In genomic region chr1:9589144-9589718, GRCh38 we compare ENCODE assay signal across 1 cellular context.
TF ChIP-seq lines count a peak whose summit lies in the region.

No MANE protein-coding gene starts in this region.

TF ChIP-seq in HepG2, 621 proteins besides CTCF, POLR2A, EP300 and RAD21:
- no peak for TF ChIP-seq HNF1A (IDR thresholded peaks at IDR 0.05; ENCODE audit: low read depth)
- no peak for TF ChIP-seq HNF1A (CRISPR knock-in tag; IDR thresholded peaks at IDR 0.05; ENCODE audit: borderline replicate concordance)
- TF ChIP-seq KDM2A (CRISPR knock-in tag; IDR thresholded peaks at IDR 0.05; ENCODE audit: borderline replicate concordance, low read depth), result peak; percentile 34
- peak; percentile 45; the same call in 1 of the 2 replicates for TF ChIP-seq TBX2 (CRISPR knock-in tag; IDR thresholded peaks at IDR 0.05; ENCODE audit: borderline replicate concordance)
- peak; percentile 23; the same call in 1 of the 2 replicates for TF ChIP-seq DMAP1 (CRISPR knock-in tag; IDR thresholded peaks at IDR 0.05)
- 0 out of 2 replicates have a peak, but pooled peaks have one; percentile 30 for TF ChIP-seq KDM5B (CRISPR knock-in tag; IDR thresholded peaks at IDR 0.05; ENCODE audit: borderline replicate concordance)
- 0 out of 2 replicates have a peak, but pooled peaks have one; percentile 35 for TF ChIP-seq ZSCAN31 (CRISPR knock-in tag; IDR thresholded peaks at IDR 0.05; ENCODE audit: low read depth)
- TF ChIP-seq FOXP1 (IDR thresholded peaks at IDR 0.05), result no peak
- TF ChIP-seq FOXP1 (CRISPR knock-in tag; IDR thresholded peaks at IDR 0.05), result no peak
- peak; percentile 58; the same call in 1 of the 2 replicates for TF ChIP-seq ZNF770 (CRISPR knock-in tag; IDR thresholded peaks at IDR 0.05)
- no peak for TF ChIP-seq ZNF660 (CRISPR knock-in tag; IDR thresholded peaks at IDR 0.05; ENCODE audit: borderline replicate concordance, low read depth)
- TF ChIP-seq RBFOX2 (IDR thresholded peaks at IDR 0.05; ENCODE audit: low read depth, low read length), result no peak
- TF ChIP-seq ZNF547 (CRISPR knock-in tag; IDR thresholded peaks at IDR 0.05), result no peak
- TF ChIP-seq SAP130 (CRISPR knock-in tag; IDR thresholded peaks at IDR 0.05; ENCODE audit: low read depth), result 0 out of 2 replicates have a peak, but pooled peaks have one; percentile 30
- TF ChIP-seq MTA1 (CRISPR knock-in tag; IDR thresholded peaks at IDR 0.05; ENCODE audit: borderline replicate concordance), result peak; percentile 22; the same call in 1 of the 2 replicates
- TF ChIP-seq AGO2 (optimal IDR thresholded peaks at IDR 0.05; ENCODE audit: low read depth, low read length), result peak; percentile 32
- TF ChIP-seq, protein P1, sequence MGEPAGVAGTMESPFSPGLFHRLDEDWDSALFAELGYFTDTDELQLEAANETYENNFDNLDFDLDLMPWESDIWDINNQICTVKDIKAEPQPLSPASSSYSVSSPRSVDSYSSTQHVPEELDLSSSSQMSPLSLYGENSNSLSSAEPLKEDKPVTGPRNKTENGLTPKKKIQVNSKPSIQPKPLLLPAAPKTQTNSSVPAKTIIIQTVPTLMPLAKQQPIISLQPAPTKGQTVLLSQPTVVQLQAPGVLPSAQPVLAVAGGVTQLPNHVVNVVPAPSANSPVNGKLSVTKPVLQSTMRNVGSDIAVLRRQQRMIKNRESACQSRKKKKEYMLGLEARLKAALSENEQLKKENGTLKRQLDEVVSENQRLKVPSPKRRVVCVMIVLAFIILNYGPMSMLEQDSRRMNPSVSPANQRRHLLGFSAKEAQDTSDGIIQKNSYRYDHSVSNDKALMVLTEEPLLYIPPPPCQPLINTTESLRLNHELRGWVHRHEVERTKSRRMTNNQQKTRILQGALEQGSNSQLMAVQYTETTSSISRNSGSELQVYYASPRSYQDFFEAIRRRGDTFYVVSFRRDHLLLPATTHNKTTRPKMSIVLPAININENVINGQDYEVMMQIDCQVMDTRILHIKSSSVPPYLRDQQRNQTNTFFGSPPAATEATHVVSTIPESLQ (CRISPR knock-in tag; conservative IDR thresholded peaks at IDR 0.05), result no peak
- peak; percentile 23; the same call in 1 of the 2 replicates for TF ChIP-seq ZNF772 (CRISPR knock-in tag; IDR thresholded peaks at IDR 0.05)
- TF ChIP-seq ZNF441 (CRISPR knock-in tag; IDR thresholded peaks at IDR 0.05; ENCODE audit: borderline replicate concordance), result 0 out of 2 replicates have a peak, but pooled peaks have one; percentile 17
- TF ChIP-seq, protein P2, sequence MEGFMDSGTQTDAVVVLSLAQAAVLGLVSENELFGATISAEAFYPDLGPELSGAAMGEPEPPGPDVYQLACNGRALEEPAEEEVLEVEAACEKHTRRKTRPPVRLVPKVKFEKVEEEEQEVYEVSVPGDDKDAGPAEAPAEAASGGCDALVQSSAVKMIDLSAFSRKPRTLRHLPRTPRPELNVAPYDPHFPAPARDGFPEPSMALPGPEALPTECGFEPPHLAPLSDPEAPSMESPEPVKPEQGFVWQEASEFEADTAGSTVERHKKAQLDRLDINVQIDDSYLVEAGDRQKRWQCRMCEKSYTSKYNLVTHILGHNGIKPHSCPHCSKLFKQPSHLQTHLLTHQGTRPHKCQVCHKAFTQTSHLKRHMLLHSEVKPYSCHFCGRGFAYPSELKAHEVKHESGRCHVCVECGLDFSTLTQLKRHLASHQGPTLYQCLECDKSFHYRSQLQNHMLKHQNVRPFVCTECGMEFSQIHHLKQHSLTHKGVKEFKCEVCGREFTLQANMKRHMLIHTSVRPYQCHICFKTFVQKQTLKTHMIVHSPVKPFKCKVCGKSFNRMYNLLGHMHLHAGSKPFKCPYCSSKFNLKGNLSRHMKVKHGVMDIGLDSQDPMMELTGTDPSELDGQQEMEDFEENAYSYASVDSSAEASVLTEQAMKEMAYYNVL (CRISPR knock-in tag; IDR thresholded peaks at IDR 0.05; ENCODE audit: borderline replicate concordance), result 0 out of 2 replicates have a peak, but pooled peaks have one; percentile 10
- TF ChIP-seq PHF20 (CRISPR knock-in tag; IDR thresholded peaks at IDR 0.05), result 0 out of 2 replicates have a peak, but pooled peaks have one; percentile 21
- no peak for TF ChIP-seq IRF2 (CRISPR knock-in tag; IDR thresholded peaks at IDR 0.05)
- TF ChIP-seq, protein P3, sequence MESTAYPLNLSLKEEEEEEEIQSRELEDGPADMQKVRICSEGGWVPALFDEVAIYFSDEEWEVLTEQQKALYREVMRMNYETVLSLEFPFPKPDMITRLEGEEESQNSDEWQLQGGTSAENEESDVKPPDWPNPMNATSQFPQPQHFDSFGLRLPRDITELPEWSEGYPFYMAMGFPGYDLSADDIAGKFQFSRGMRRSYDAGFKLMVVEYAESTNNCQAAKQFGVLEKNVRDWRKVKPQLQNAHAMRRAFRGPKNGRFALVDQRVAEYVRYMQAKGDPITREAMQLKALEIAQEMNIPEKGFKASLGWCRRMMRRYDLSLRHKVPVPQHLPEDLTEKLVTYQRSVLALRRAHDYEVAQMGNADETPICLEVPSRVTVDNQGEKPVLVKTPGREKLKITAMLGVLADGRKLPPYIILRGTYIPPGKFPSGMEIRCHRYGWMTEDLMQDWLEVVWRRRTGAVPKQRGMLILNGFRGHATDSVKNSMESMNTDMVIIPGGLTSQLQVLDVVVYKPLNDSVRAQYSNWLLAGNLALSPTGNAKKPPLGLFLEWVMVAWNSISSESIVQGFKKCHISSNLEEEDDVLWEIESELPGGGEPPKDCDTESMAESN (CRISPR knock-in tag; conservative IDR thresholded peaks at IDR 0.05), result no peak
- TF ChIP-seq, protein P4, sequence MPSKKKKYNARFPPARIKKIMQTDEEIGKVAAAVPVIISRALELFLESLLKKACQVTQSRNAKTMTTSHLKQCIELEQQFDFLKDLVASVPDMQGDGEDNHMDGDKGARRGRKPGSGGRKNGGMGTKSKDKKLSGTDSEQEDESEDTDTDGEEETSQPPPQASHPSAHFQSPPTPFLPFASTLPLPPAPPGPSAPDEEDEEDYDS (CRISPR knock-in tag; IDR thresholded peaks at IDR 0.05), result no peak
- TF ChIP-seq ZIK1 (CRISPR knock-in tag; IDR thresholded peaks at IDR 0.05; ENCODE audit: borderline replicate concordance, low read depth), result 0 out of 2 replicates have a peak, but pooled peaks have one; percentile 8
- 0 out of 2 replicates have a peak, but pooled peaks have one; percentile 22 for TF ChIP-seq SP4 (CRISPR knock-in tag; IDR thresholded peaks at IDR 0.05)
- TF ChIP-seq TAF1 (CRISPR knock-in tag; IDR thresholded peaks at IDR 0.05), result 0 out of 2 replicates have a peak, but pooled peaks have one; percentile 10
- peak; percentile 47; the same call in 1 of the 2 replicates for TF ChIP-seq ZNF687 (CRISPR knock-in tag; IDR thresholded peaks at IDR 0.05)
- TF ChIP-seq SRY (CRISPR knock-in tag; IDR thresholded peaks at IDR 0.05), result 0 out of 2 replicates have a peak, but pooled peaks have one; percentile 43
- no peak for TF ChIP-seq NFE2 (CRISPR knock-in tag; IDR thresholded peaks at IDR 0.05)
- 0 out of 2 replicates have a peak, but pooled peaks have one; percentile 50 for TF ChIP-seq ZNF451 (CRISPR knock-in tag; IDR thresholded peaks at IDR 0.05)
- TF ChIP-seq ATRX (CRISPR knock-in tag; IDR thresholded peaks at IDR 0.05; ENCODE audit: borderline replicate concordance), result no peak
- TF ChIP-seq UBTF (CRISPR knock-in tag; IDR thresholded peaks at IDR 0.05), result peak; percentile 54
